ENCODE assay signal across 1 cellular context in genomic region chr3:127739347-127740135, GRCh38.
TF ChIP-seq lines count a peak whose summit lies in the region.

No MANE protein-coding gene starts in this region.

TF ChIP-seq in IMR-90, 13 proteins besides CTCF, POLR2A, EP300 and RAD21 (continued from another document):
- TF ChIP-seq RCOR1 (IDR thresholded peaks at IDR 0.05; ENCODE audit: insufficient replicate concordance, low read length) = no peak
- no peak for TF ChIP-seq MXI1 (IDR thresholded peaks at IDR 0.05; ENCODE audit: borderline replicate concordance, low read depth, low read length)
- TF ChIP-seq, protein P1, sequence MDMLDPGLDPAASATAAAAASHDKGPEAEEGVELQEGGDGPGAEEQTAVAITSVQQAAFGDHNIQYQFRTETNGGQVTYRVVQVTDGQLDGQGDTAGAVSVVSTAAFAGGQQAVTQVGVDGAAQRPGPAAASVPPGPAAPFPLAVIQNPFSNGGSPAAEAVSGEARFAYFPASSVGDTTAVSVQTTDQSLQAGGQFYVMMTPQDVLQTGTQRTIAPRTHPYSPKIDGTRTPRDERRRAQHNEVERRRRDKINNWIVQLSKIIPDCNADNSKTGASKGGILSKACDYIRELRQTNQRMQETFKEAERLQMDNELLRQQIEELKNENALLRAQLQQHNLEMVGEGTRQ (IDR thresholded peaks at IDR 0.05; ENCODE audit: low read depth, low read length) = no peak
